ENCODE assay signal across 12 cellular contexts in the genomic region with DNA sequence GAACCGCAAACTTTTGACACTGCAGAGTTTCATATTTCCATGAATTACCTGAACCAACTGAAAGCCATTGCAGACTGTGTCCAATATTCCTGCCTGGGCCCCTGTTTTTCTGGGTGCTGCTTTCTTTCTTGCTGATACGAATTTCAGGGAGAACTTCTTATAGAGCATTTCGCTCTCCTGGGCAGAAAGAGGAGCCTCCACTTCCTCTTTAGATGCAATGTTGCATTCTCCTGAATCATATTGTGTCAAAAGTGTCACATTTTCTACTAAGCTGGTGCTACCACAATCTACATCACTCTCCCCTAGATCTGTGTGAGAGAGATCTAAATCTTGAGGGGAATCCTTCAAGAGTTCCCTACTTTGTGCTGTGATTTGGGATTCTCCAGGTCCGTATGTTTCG.
DNase-seq lines count a peak whose midpoint lies in the region; ATAC-seq, FAIRE-seq and TF ChIP-seq lines count a peak whose summit lies in the region.
"Had no signal": no experiment of that assay in that cellular context is flagged by ENCODE, and none has a peak within 500 bp of the region (broad histone marks: within the 10 kb centered on the region; RNA-seq: fewer than 3 reads in every experiment).

No MANE protein-coding gene starts in this region.

- H3K27ac Mint-ChIP-seq in activated CD4-positive, alpha-beta memory T cell treated with anti-CD3 and anti-CD28 coated beads, Interleukin-2, amount 10 ng/mL, durations not matched to agents 7 days and 5 days: no peak overlapping the region

- H3K36me3 Mint-ChIP-seq in activated CD4-positive, alpha-beta memory T cell treated with anti-CD3 and anti-CD28 coated beads, Interleukin-2, amount 10 ng/mL, durations not matched to agents 7 days and 5 days (ENCODE audit: low read depth): no peaks in the 10 kb centered on the region

- FAIRE-seq in A549 (lab: Jason Lieb, UNC): no peak

- no peak for TF ChIP-seq EP300 in A549 (IDR thresholded peaks at IDR 0.05)

- no peaks in the 10 kb centered on the region for H3K9me3 Mint-ChIP-seq in activated CD4-positive, alpha-beta memory T cell treated with anti-CD3 and anti-CD28 coated beads, Interleukin-2, amount 10 ng/mL, durations not matched to agents 7 days and 5 days

- H3K4me2 ChIP-seq in A549: peak overlapping the region; percentile 86; the same call in 2 of the 3 replicates

- no peak for TF ChIP-seq RAD21 in A549 (conservative IDR thresholded peaks at IDR 0.05 in 1 of 2, IDR thresholded peaks at IDR 0.05 in 1 of 2)

- peak overlapping the region; percentile 81 for H3K9ac ChIP-seq in mucosa of stomach (ENCODE audit: low read length)

- CTCF ChIA-PET in A549 (lab: Yijun Ruan, JAX): interaction anchor here (0.6 to 0.9 kb wide), 2 partner anchors 9 to 31 kb away, joined by 3 read pairs; no protein-coding TSS in a partner anchor
- CTCF ChIA-PET in activated CD4-positive, alpha-beta memory T cell treated with anti-CD3 and anti-CD28 coated beads, Interleukin-2, amount 10 ng/mL, durations not matched to agents 7 days and 5 days (lab: Charles Lee): interaction anchor here (2.9 kb wide), 1 partner anchor 53 kb away, joined by 12 read pairs; no protein-coding TSS in a partner anchor

- no peak overlapping the region for H3K4me3 ChIP-seq in A549
- peak overlapping the region in 1 of 2 donors; percentile 9 for H3K4me3 ChIP-seq in body of pancreas
- H3K4me3 ChIP-seq in mucosa of stomach (ENCODE audit: low read length): no peak overlapping the region

- DNase-seq in A549 (ENCODE audit: low read depth in 1 of 2, low spot score in 1 of 2) (no peak), Kasumi-1 (lab: John Stamatoyannopoulos, UW) (peak; percentile 8 to 24), body of pancreas (no peak), cerebellar nuclear complex (lab: John Stamatoyannopoulos, UW) (no peak)
- DNase-seq in activated CD4-positive, alpha-beta memory T cell treated with anti-CD3 and anti-CD28 coated beads, Interleukin-2, amount 10 ng/mL, durations not matched to agents 7 days and 5 days: no peak
- DNase-seq: activated CD8-positive, alpha-beta memory T cell treated with anti-CD3 and anti-CD28 coated beads, Interleukin-2, amount 50 U/mL, for 48 hours; effector CD4-positive, alpha-beta T cell; MM.1S; RPMI8226 had no signal

- no peaks in the 10 kb centered on the region for H3K27me3 ChIP-seq in body of pancreas
- H3K27me3 ChIP-seq in mucosa of stomach (ENCODE audit: control insufficient read depth, insufficient read depth, low read length): no peaks in the 10 kb centered on the region

- no peaks in the 10 kb centered on the region for H3K27me3 Mint-ChIP-seq in activated CD4-positive, alpha-beta memory T cell treated with anti-CD3 and anti-CD28 coated beads, Interleukin-2, amount 10 ng/mL, durations not matched to agents 7 days and 5 days

- POLR2A ChIA-PET in A549 (lab: Yijun Ruan, JAX): no interaction called here
- POLR2A ChIA-PET in activated CD4-positive, alpha-beta memory T cell treated with anti-CD3 and anti-CD28 coated beads, Interleukin-2, amount 10 ng/mL, durations not matched to agents 7 days and 5 days (lab: Charles Lee): no interaction called here

- H3K27ac ChIP-seq in A549 (no peak overlapping the region), body of pancreas (peak overlapping the region in 3 of 4 donors; percentile 91 to 99 (median 99))

- H3K36me3 ChIP-seq in body of pancreas (replicated peaks in 1 of 2; ENCODE audit: insufficient read depth in 1 of 2, low read depth in 2 of 2) (no peaks in the 10 kb centered on the region), mucosa of stomach (ENCODE audit: control insufficient read depth, insufficient read depth, low read length) (no peaks in the 10 kb centered on the region)

- TF ChIP-seq CTCF in A549 (IDR thresholded peaks at IDR 0.05) (no peak), body of pancreas (IDR thresholded peaks at IDR 0.05) (no peak)

- WGBS in A549 (ENCODE audit: missing lambda C conversion rate): 91% methylated on average over 5 of the region's 5 CpGs
- WGBS in body of pancreas, 2 donors: 17 to 18% methylated on average over 5 of the region's 5 CpGs

- intact Hi-C loops in body of pancreas (cut with DNase I): no loop called here

- no peak for TF ChIP-seq POLR2A in A549 (IDR thresholded peaks at IDR 0.05; ENCODE audit: low read length)
- no peak for TF ChIP-seq POLR2A in body of pancreas (IDR thresholded peaks at IDR 0.05)

- H3K4me1 ChIP-seq in A549: peaks cover 43% of the 10 kb centered on the region
- peaks cover 47% of the 10 kb centered on the region for H3K4me1 ChIP-seq in body of pancreas
- H3K4me1 ChIP-seq in mucosa of stomach (ENCODE audit: control insufficient read depth, insufficient read depth, low read length): peaks cover 23% of the 10 kb centered on the region

- no peaks in the 10 kb centered on the region for H3K9me3 ChIP-seq in A549
- no peaks in the 10 kb centered on the region for H3K9me3 ChIP-seq in body of pancreas
- no peaks in the 10 kb centered on the region for H3K9me3 ChIP-seq in mucosa of stomach (ENCODE audit: control insufficient read depth, low read length)

- H3K4me3 Mint-ChIP-seq in activated CD4-positive, alpha-beta memory T cell treated with anti-CD3 and anti-CD28 coated beads, Interleukin-2, amount 10 ng/mL, durations not matched to agents 7 days and 5 days: no peak overlapping the region

- no peaks in the 10 kb centered on the region for H3K4me1 Mint-ChIP-seq in activated CD4-positive, alpha-beta memory T cell treated with anti-CD3 and anti-CD28 coated beads, Interleukin-2, amount 10 ng/mL, durations not matched to agents 7 days and 5 days

- ATAC-seq in A549: no peak
- no peak for ATAC-seq in body of pancreas
- no peak for ATAC-seq in HG03135 (IDR thresholded peaks at IDR 0.05; ENCODE audit: unreplicated experiment)
- ATAC-seq in HG03342 (IDR thresholded peaks at IDR 0.05; ENCODE audit: unreplicated experiment): no peak

TF ChIP-seq in A549, 52 proteins besides CTCF, POLR2A, EP300 and RAD21 (continues in another document):
- TF ChIP-seq, protein P1, sequence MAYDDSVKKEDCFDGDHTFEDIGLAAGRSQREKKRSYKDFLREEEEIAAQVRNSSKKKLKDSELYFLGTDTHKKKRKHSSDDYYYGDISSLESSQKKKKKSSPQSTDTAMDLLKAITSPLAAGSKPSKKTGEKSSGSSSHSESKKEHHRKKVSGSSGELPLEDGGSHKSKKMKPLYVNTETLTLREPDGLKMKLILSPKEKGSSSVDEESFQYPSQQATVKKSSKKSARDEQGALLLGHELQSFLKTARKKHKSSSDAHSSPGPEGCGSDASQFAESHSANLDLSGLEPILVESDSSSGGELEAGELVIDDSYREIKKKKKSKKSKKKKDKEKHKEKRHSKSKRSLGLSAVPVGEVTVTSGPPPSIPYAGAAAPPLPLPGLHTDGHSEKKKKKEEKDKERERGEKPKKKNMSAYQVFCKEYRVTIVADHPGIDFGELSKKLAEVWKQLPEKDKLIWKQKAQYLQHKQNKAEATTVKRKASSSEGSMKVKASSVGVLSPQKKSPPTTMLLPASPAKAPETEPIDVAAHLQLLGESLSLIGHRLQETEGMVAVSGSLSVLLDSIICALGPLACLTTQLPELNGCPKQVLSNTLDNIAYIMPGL (CRISPR knock-in tag; IDR thresholded peaks at IDR 0.05; ENCODE audit: borderline replicate concordance): no peak
- TF ChIP-seq E2F6 (IDR thresholded peaks at IDR 0.05; ENCODE audit: borderline replicate concordance, low read depth): no peak
- no peak for TF ChIP-seq BCL3 (IDR thresholded peaks at IDR 0.05)
- no peak for TF ChIP-seq MAFK (IDR thresholded peaks at IDR 0.05; ENCODE audit: partially characterized antibody)
- TF ChIP-seq ESRRA (IDR thresholded peaks at IDR 0.05; ENCODE audit: borderline replicate concordance, low read length): no peak
- no peak for TF ChIP-seq HDAC2 (IDR thresholded peaks at IDR 0.05)
- no peak for TF ChIP-seq ZNF302 (CRISPR knock-in tag; IDR thresholded peaks at IDR 0.05)
- no peak for TF ChIP-seq ELK1 (IDR thresholded peaks at IDR 0.05; ENCODE audit: low read depth, low read length)
- no peak for TF ChIP-seq CBX2 (IDR thresholded peaks at IDR 0.05; ENCODE audit: borderline replicate concordance, low read depth)
- no peak for TF ChIP-seq TFCP2L1 (CRISPR knock-in tag; IDR thresholded peaks at IDR 0.05)
- TF ChIP-seq JUN (IDR thresholded peaks at IDR 0.05): no peak
- TF ChIP-seq RARB (CRISPR knock-in tag; IDR thresholded peaks at IDR 0.05): no peak
- TF ChIP-seq MYC (IDR thresholded peaks at IDR 0.05; ENCODE audit: borderline replicate concordance, low read length): no peak
- TF ChIP-seq ZC3H11A (IDR thresholded peaks at IDR 0.05): no peak
- TF ChIP-seq KDM5A (IDR thresholded peaks at IDR 0.05): no peak
- no peak for TF ChIP-seq CEBPB (IDR thresholded peaks at IDR 0.05)
- TF ChIP-seq KDM1A (IDR thresholded peaks at IDR 0.05; ENCODE audit: low read depth): no peak
- TF ChIP-seq CBX8 (IDR thresholded peaks at IDR 0.05): no peak

Comparison
In these comparisons a context has a peak if more than half of its experiments do, and no peak if none do; other contexts are left out.
1. DNase-seq: peak in Kasumi-1 (2 of 2); none in A549 (0 of 2), body of pancreas (0 of 4), cerebellar nuclear complex (0 of 2) and activated CD4-positive, alpha-beta memory T cell treated with anti-CD3 and anti-CD28 coated beads, Interleukin-2, amount 10 ng/mL, durations not matched to agents 7 days and 5 days (single experiment).
2. H3K27ac ChIP-seq: peak in body of pancreas (3 of 4); none in A549 (0 of 2).